15 cellular contexts compared by ENCODE assay signal in the genomic region with DNA sequence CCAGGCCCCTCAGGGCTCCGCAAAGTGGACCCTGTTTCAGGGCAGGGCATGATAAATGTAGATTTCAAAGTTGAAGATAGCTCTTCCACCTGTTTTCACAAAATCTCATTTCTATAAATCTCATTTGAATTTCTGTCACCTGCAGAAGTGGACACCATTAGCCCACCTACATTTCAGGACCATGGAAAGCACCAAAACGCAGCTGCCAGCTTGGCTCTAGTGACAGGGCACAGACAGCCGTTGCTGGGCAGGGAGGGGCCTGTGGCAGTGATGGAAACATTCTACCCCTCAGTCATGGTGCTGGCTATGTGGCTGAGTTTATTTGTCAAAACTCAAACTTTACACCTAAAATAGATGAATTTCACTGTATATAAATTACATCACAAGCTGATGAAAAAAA. TPM values are rescaled to one million over a fixed set of nuclear protein-coding genes. Genes with fewer than 3 reads are reported as not detected.
A peak's percentile ranks its signal among the peaks of the same experiment; 100 is the strongest.
DNase-seq lines count a peak whose midpoint lies in the region; ATAC-seq, FAIRE-seq and TF ChIP-seq lines count a peak whose summit lies in the region.
"Had no signal": no experiment of that assay in that cellular context is flagged by ENCODE, and none has a peak within 500 bp of the region (broad histone marks: within the 10 kb centered on the region; RNA-seq: fewer than 3 reads in every experiment).

No MANE protein-coding gene starts in this region.

- H3K27me3 ChIP-seq in right cardiac atrium (ENCODE audit: control insufficient read depth, insufficient read depth) (no peaks in the 10 kb centered on the region), thyroid gland (no peaks in the 10 kb centered on the region)

- WGBS in right cardiac atrium, result 33% methylated on average over 3 of the region's 3 CpGs
- 33 to 38% methylated on average over 3 of the region's 3 CpGs for WGBS in thyroid gland, 2 donors

- no peak for TF ChIP-seq POLR2A in thyroid gland (IDR thresholded peaks at IDR 0.05)
- TF ChIP-seq POLR2A in GM12891 (IDR thresholded peaks at IDR 0.05; ENCODE audit: low read depth, low read length), result no peak

- H3K4me1 ChIP-seq in right cardiac atrium (ENCODE audit: control insufficient read depth, insufficient read depth, low read length), result no peaks in the 10 kb centered on the region
- H3K4me1 ChIP-seq in thyroid gland, result no peaks in the 10 kb centered on the region

- peak; percentile 36 for DNase-seq in cardiac septum (ENCODE audit: low spot score)
- DNase-seq in right cardiac atrium, result no peak
- peak; percentile 38 for DNase-seq in RKO (ENCODE audit: low spot score)
- DNase-seq in fibroblast of villous mesenchyme (ENCODE audit: low read depth), result peak; percentile 24
- peak; percentile 10 to 27 for DNase-seq in thyroid gland
- DNase-seq in GM12891 (ENCODE audit: insufficient read length, low spot score), result no peak
- DNase-seq in D721Med (ENCODE audit: insufficient read length, low spot score), result no peak
- no peak for DNase-seq in NCI-H1930 (lab: John Stamatoyannopoulos, UW)
- DNase-seq: caudate nucleus; NCI-H1105 treated with DMSO at 0.1 percent for 48 hours; NCI-H748 treated with DMSO at 0.1 percent for 48 hours; stimulated activated CD4-positive, alpha-beta T cell treated with anti-CD3 and anti-CD28 coated beads, Interleukin-4, amount 100 ng/mL, for 24 hours; stimulated activated naive CD4-positive, alpha-beta T cell had no signal

- ATAC-seq in right cardiac atrium, result no peak
- ATAC-seq: activated CD4-positive, CD25-positive, alpha-beta regulatory T cell treated with anti-CD3 and anti-CD28 coated beads, Interleukin-2, amount 50 U/mL, for 24 hours had no signal

- H3K4me3 ChIP-seq in right cardiac atrium (ENCODE audit: low read length), result no peak overlapping the region
- no peak overlapping the region for H3K4me3 ChIP-seq in fibroblast of villous mesenchyme (ENCODE audit: low read depth, low read length)
- no peak overlapping the region for H3K4me3 ChIP-seq in thyroid gland (replicated peaks in 1 of 3)

- TF ChIP-seq CTCF in fibroblast of villous mesenchyme (IDR thresholded peaks at IDR 0.05; ENCODE audit: insufficient read depth, low read depth, low read length), result no peak
- no peak for TF ChIP-seq CTCF in thyroid gland (IDR thresholded peaks at IDR 0.05)
- no peak for TF ChIP-seq CTCF in D721Med (IDR thresholded peaks at IDR 0.05; ENCODE audit: insufficient read depth, missing control alignments)

- H3K36me3 ChIP-seq in thyroid gland, result no peaks in the 10 kb centered on the region

- no peak for FAIRE-seq in GM12891 (lab: Jason Lieb, UNC)
- no peak for FAIRE-seq in D721Med (lab: Jason Lieb, UNC)

- intact Hi-C loops in cardiac septum (cut with DNase I) (no loop called here), right cardiac atrium (cut with DNase I) (no loop called here), thyroid gland (cut with DNase I) (no loop called here)

- H3K27ac ChIP-seq in right cardiac atrium (ENCODE audit: low read length), result no peak overlapping the region
- no peak overlapping the region for H3K27ac ChIP-seq in thyroid gland

- H3K9me3 ChIP-seq in right cardiac atrium (ENCODE audit: control insufficient read depth, low read length) (peaks cover 2% of the 10 kb centered on the region), thyroid gland (no peaks in the 10 kb centered on the region)

TF ChIP-seq in GM12891, 5 proteins besides CTCF, POLR2A, EP300 and RAD21:
- TF ChIP-seq PAX5 (IDR thresholded peaks at IDR 0.05; ENCODE audit: insufficient read depth, low read length, severe bottlenecking), result no peak
- no peak for TF ChIP-seq SPI1 (IDR thresholded peaks at IDR 0.05; ENCODE audit: low read depth, low read length)
- TF ChIP-seq POLR2AphosphoS5 (IDR thresholded peaks at IDR 0.05; ENCODE audit: low read depth, low read length), result no peak
- TF ChIP-seq TAF1 (IDR thresholded peaks at IDR 0.05; ENCODE audit: low read depth, low read length), result no peak
- TF ChIP-seq POU2F2 (IDR thresholded peaks at IDR 0.05; ENCODE audit: low read depth, low read length), result no peak

RNA-seq across cellular contexts. Expression of a gene that starts 40.4 kb away (rescaled TPM):
- total RNA-seq in cardiac septum (not detected), right cardiac atrium (not detected), fibroblast of villous mesenchyme (not detected in 2 replicates), thyroid gland (not detected)
- polyA plus RNA-seq in right cardiac atrium, result not detected
- not detected for polyA plus RNA-seq in GM12891 (2012; ENCODE audit: low read depth, missing spikeins)
- total RNA-seq: mucosa of gallbladder had no signal

RNA-seq across cellular contexts. Expression of a gene that starts 54.5 kb away (rescaled TPM):
- total RNA-seq in cardiac septum (not detected), right cardiac atrium (not detected), fibroblast of villous mesenchyme (not detected in 2 replicates), thyroid gland (not detected)
- not detected for polyA plus RNA-seq in right cardiac atrium
- not detected for polyA plus RNA-seq in GM12891 (2012; ENCODE audit: low read depth, missing spikeins)
- total RNA-seq: mucosa of gallbladder had no signal

Comparison
In these comparisons a context has a peak if more than half of its experiments do, and no peak if none do; other contexts are left out.
1. DNase-seq: peak in cardiac septum (single experiment), RKO (single experiment), fibroblast of villous mesenchyme (single experiment) and thyroid gland (2 of 2); none in right cardiac atrium (0 of 3), GM12891 (single experiment), D721Med (single experiment) and NCI-H1930 (0 of 2).